Comparison of ENCODE assay signal across 34 cellular contexts in the genomic region with DNA sequence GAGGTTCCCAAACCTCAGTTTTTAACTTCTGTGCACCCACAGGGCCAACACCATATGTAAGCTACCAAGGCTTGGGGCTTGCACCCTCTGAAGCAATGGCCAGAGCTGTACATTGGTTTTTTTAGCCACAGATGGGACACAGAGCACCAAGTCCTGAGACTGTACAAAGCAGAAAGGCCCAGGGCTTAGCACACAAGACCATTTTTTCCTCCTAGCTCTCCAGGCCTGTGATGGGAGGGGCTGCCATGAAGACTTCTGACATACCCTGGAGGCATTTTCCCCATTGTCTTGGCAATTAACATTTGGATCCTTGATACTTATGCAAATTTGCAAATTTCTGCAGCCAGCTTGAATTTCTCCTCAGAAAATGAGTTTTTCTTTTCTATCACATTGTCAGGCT.
"Had no signal": no experiment of that assay in that cellular context is flagged by ENCODE, and none has a peak within 500 bp of the region (broad histone marks: within the 10 kb centered on the region; RNA-seq: fewer than 3 reads in every experiment).

No MANE protein-coding gene starts in this region.

- H3K4me3 ChIP-seq: adrenal gland, body of pancreas, breast epithelium had no signal

- FAIRE-seq: astrocyte, colon, TTC549 had no signal

- H3K4me1 ChIP-seq: breast epithelium had no signal

- DNase-seq: activated B cell treated with CpG ODN at 0.5 μM for 24 hours; activated CD4-positive, alpha-beta memory T cell treated with anti-CD3 and anti-CD28 coated beads for 36 hours; activated CD4-positive, alpha-beta T cell treated with anti-CD3 and anti-CD28 coated beads for 4 hours; activated CD4-positive, alpha-beta T cell treated with anti-CD3 and anti-CD28 coated beads, Interleukin-2, amount 10 ng/mL, durations not matched to agents 24 days and 14 days; activated CD4-positive, alpha-beta T cell treated with anti-CD3 and anti-CD28 coated beads, Interleukin-2, amount 50 U/mL, for 1 hour; activated CD4-positive, alpha-beta T cell treated with anti-CD3 and anti-CD28 coated beads, Interleukin-2, amount 50 U/mL, for 4 hours; activated CD4-positive, CD25-positive, alpha-beta regulatory T cell treated with anti-CD3 and anti-CD28 coated beads, Interleukin-2, amount 50 U/mL, for 72 hours; activated CD8-positive, alpha-beta memory T cell treated with anti-CD3 and anti-CD28 coated beads, Interleukin-2, amount 50 U/mL, for 4 hours; activated CD8-positive, alpha-beta T cell treated with anti-CD3 and anti-CD28 coated beads for 36 hours; activated effector memory CD4-positive, alpha-beta T cell treated with anti-CD3 and anti-CD28 coated beads, Interleukin-2, amount 50 U/mL, for 16 hours; activated gamma-delta T cell treated with Interleukin-2 at 50 U/mL for 16 hours; activated naive CD4-positive, alpha-beta T cell; activated naive CD4-positive, alpha-beta T cell treated with anti-CD3 and anti-CD28 coated beads for 36 hours; activated naive CD4-positive, alpha-beta T cell treated with anti-CD3 and anti-CD28 coated beads, Interleukin-2, amount 50 U/mL, for 16 hours; activated naive CD8-positive, alpha-beta T cell treated with anti-CD3 and anti-CD28 coated beads for 36 hours; activated T-cell treated with anti-CD3 and anti-CD28 coated beads for 4 hours; activated T-cell treated with anti-CD3 and anti-CD28 coated beads, Interleukin-2, amount 50 U/mL, for 1 hour; activated T-cell treated with anti-CD3 and anti-CD28 coated beads, Interleukin-2, amount 50 U/mL, for 4 hours; activated T-cell treated with anti-CD3 and anti-CD28 coated beads, Interleukin-2, amount 50 U/mL, for 72 hours; adrenal gland; amniotic stem cell; aorta; body of pancreas; brain microvascular endothelial cell; central memory CD4-positive, alpha-beta T cell; T-helper 2 cell; T-helper 9 cell had no signal

- H3K27me3 ChIP-seq: adrenal gland, body of pancreas, brain microvascular endothelial cell, breast epithelium had no signal

- H3K36me3 ChIP-seq: adrenal gland, brain microvascular endothelial cell, breast epithelium had no signal

- H3K27ac ChIP-seq: adrenal gland, body of pancreas, brain microvascular endothelial cell, breast epithelium, VCaP had no signal

- ATAC-seq: activated CD8-positive, alpha-beta T cell treated with anti-CD3 and anti-CD28 coated beads for 36 hours; activated naive CD4-positive, alpha-beta T cell treated with anti-CD3 and anti-CD28 coated beads, Interleukin-2, amount 50 U/mL, for 72 hours; activated T-cell treated with anti-CD3 and anti-CD28 coated beads, Interleukin-2, amount 50 U/mL, for 4 hours; activated T-cell treated with anti-CD3 and anti-CD28 coated beads, Interleukin-2, amount 50 U/mL, for 72 hours; activated T-helper 17 cell treated with anti-CD3 and anti-CD28 coated beads, Interleukin-2, amount 50 U/mL, for 72 hours; body of pancreas had no signal
